ENCODE assay signal across 8 cellular contexts in genomic region chr2:102025016-102025491, GRCh38. TPM values are rescaled to one million over a fixed set of nuclear protein-coding genes. Genes with fewer than 3 reads are reported as not detected.
A peak's percentile ranks its signal among the peaks of the same experiment; 100 is the strongest.
DNase-seq lines count a peak whose midpoint lies in the region; ATAC-seq and TF ChIP-seq lines count a peak whose summit lies in the region.

No MANE protein-coding gene starts in this region.

- H3K4me3 ChIP-seq in ascending aorta (no peak overlapping the region), skeletal muscle satellite cell (ENCODE audit: low read length) (no peak overlapping the region)

- H3K36me3 ChIP-seq in ascending aorta = no peaks in the 10 kb centered on the region
- no peaks in the 10 kb centered on the region for H3K36me3 ChIP-seq in skeletal muscle satellite cell (ENCODE audit: insufficient read depth, low read length)

- H3K4me2 ChIP-seq in skeletal muscle satellite cell (ENCODE audit: low read length) = no peak overlapping the region

- DNase-seq in ascending aorta (ENCODE audit: low spot score in 2 of 2) = no peak
- no peak for DNase-seq in HCEC 1CT
- no peak for DNase-seq in T-helper 2 cell
- no peak for DNase-seq in NCI-H774 (lab: John Stamatoyannopoulos, UW)
- DNase-seq in activated gamma-delta T cell (lab: John Stamatoyannopoulos, UW) = no peak

- ATAC-seq in GM18907 (IDR thresholded peaks at IDR 0.05; ENCODE audit: unreplicated experiment) (peak; percentile 78), HG02840 (IDR thresholded peaks at IDR 0.05; ENCODE audit: low FRiP score, unreplicated experiment) (peak; percentile 77)

- H3K27ac ChIP-seq in ascending aorta = peak overlapping the region; percentile 20 to 23

- peaks cover 0 to 19% of the 10 kb centered on the region in 2 donors for H3K4me1 ChIP-seq in ascending aorta
- peaks cover 61% of the 10 kb centered on the region for H3K4me1 ChIP-seq in skeletal muscle satellite cell (ENCODE audit: control insufficient read depth, insufficient read depth, low read length)

- H3K9me3 ChIP-seq in ascending aorta (no peaks in the 10 kb centered on the region), skeletal muscle satellite cell (replicated peaks; ENCODE audit: low read length) (no peaks in the 10 kb centered on the region)

- intact Hi-C loops in ascending aorta (cut with DNase I) = no loop called here

- H3K27me3 ChIP-seq in ascending aorta (no peaks in the 10 kb centered on the region), skeletal muscle satellite cell (ENCODE audit: control insufficient read depth, insufficient read depth, low read length) (no peaks in the 10 kb centered on the region)

- H3K9ac ChIP-seq in skeletal muscle satellite cell (ENCODE audit: low read depth, low read length) = peak overlapping the region; percentile 48

- TF ChIP-seq CTCF in ascending aorta (IDR thresholded peaks at IDR 0.05) = no peak

RNA-seq across cellular contexts. Expression of gene IL1R2, which starts 33.3 kb away (rescaled TPM):
- 25.4 TPM for total RNA-seq in ascending aorta
- total RNA-seq in skeletal muscle satellite cell (2012; rRNA removed) = 0.76 and 1.5 TPM in 2 replicates
